In the genomic region with DNA sequence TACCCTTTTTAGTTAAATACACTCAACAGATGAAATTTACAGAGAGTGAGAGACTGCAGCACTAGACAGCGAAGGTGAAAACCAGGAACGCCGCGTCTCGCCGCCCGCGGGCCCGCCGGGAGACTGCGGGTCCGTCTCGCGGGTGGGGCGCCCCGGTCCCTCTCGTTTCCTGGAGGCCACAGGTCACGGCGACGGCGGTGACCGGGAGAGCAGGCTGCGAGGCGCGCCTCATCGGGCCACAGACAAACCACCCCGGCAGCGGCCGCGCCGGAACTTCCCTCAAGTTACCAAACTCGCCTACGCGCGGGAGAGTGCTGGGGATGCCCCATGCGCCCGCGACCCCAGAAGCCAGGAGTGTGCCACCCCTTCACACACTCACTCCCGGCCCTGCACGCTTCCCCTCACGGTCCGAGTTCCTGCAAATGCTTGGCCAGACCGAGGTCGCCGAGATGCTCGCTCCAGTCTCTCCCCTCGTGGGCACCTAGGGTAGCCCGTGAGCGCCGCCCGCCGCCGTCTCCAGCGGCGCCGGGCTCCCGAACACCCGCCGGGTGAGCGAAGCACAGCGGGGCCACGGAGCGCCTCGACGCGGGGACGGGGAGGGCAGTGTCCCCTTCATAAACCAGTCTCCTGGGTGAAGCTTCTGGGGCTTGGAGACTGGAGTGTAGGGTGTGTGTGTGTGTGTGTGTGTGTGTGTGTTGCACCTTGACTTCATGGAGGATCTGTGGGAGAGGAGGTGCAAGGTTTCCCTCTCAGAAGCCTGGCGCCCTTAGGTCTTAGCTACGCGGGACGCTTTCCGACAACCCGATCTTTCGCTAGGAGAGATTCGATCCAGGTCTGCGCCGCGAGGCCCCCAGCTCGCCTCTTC, we compare ENCODE assay signal across 1 cellular context.
TF ChIP-seq lines count a peak whose summit lies in the region.

No MANE protein-coding gene starts in this region.

TF ChIP-seq in K562, 482 proteins besides CTCF, POLR2A, EP300 and RAD21 (continued from another document):
- TF ChIP-seq ZBTB40 (IDR thresholded peaks at IDR 0.05): no peak
- peak; percentile 24; the same call in 1 of the 2 replicates for TF ChIP-seq ZBTB40 (CRISPR knock-in tag; IDR thresholded peaks at IDR 0.05)
- no peak for TF ChIP-seq CHCHD3 (CRISPR knock-in tag; IDR thresholded peaks at IDR 0.05)
- no peak for TF ChIP-seq ETV1 (tag; conservative IDR thresholded peaks at IDR 0.05; ENCODE audit: low read depth)
- TF ChIP-seq FOXM1 (IDR thresholded peaks at IDR 0.05; ENCODE audit: low read depth): no peak
- 0 out of 2 replicates have a peak, but pooled peaks have one; percentile 17 for TF ChIP-seq FOXM1 (CRISPR knock-in tag; IDR thresholded peaks at IDR 0.05; ENCODE audit: low read depth)
- peak; percentile 72 for TF ChIP-seq RBFOX2 (IDR thresholded peaks at IDR 0.05; ENCODE audit: low read depth, low read length)
- TF ChIP-seq CHD1 (IDR thresholded peaks at IDR 0.05; ENCODE audit: low read length): peak; percentile 30
- no peak for TF ChIP-seq ZNF174 (CRISPR knock-in tag; IDR thresholded peaks at IDR 0.05)
- TF ChIP-seq ZNF3 (CRISPR knock-in tag; IDR thresholded peaks at IDR 0.05): no peak
- no peak for TF ChIP-seq SNRNP70 (optimal IDR thresholded peaks at IDR 0.05; ENCODE audit: low read depth, low read length)
- peak; percentile 13 for TF ChIP-seq KDM5B (IDR thresholded peaks at IDR 0.05; ENCODE audit: insufficient replicate concordance, low read depth, low read length)
- TF ChIP-seq SMARCC2 (IDR thresholded peaks at IDR 0.05; ENCODE audit: low read depth): no peak
- peak; percentile 47; the same call in 1 of the 2 replicates for TF ChIP-seq ZNF431 (CRISPR knock-in tag; IDR thresholded peaks at IDR 0.05)
- TF ChIP-seq, protein P1, sequence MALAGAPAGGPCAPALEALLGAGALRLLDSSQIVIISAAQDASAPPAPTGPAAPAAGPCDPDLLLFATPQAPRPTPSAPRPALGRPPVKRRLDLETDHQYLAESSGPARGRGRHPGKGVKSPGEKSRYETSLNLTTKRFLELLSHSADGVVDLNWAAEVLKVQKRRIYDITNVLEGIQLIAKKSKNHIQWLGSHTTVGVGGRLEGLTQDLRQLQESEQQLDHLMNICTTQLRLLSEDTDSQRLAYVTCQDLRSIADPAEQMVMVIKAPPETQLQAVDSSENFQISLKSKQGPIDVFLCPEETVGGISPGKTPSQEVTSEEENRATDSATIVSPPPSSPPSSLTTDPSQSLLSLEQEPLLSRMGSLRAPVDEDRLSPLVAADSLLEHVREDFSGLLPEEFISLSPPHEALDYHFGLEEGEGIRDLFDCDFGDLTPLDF (CRISPR knock-in tag; IDR thresholded peaks at IDR 0.05): no peak
- TF ChIP-seq MAFG (tag; conservative IDR thresholded peaks at IDR 0.05): no peak
- TF ChIP-seq RFX1 (IDR thresholded peaks at IDR 0.05): no peak
- TF ChIP-seq RNF2 (IDR thresholded peaks at IDR 0.05): peak; percentile 3; the same call in 1 of the 2 replicates
- TF ChIP-seq ZNF239 (CRISPR knock-in tag; IDR thresholded peaks at IDR 0.05): no peak
- no peak for TF ChIP-seq HDGF (IDR thresholded peaks at IDR 0.05)
- TF ChIP-seq SAP30 (IDR thresholded peaks at IDR 0.05; ENCODE audit: borderline replicate concordance, insufficient read depth, low read depth, low read length, poor library complexity, severe bottlenecking): peak; percentile 30
- peak in 1 of 2 experiments; percentile 35 for TF ChIP-seq E2F6 (IDR thresholded peaks at IDR 0.05; ENCODE audit: borderline replicate concordance in 1 of 2, extremely low read depth in 1 of 2, insufficient read depth in 1 of 2, insufficient read length in 1 of 2, low read depth in 1 of 2, low read length in 1 of 2, poor library complexity in 1 of 2, severe bottlenecking in 1 of 2)
- no peak for TF ChIP-seq ZNF76 (CRISPR knock-in tag; IDR thresholded peaks at IDR 0.05; ENCODE audit: borderline replicate concordance)
- no peak for TF ChIP-seq ZNF354B (CRISPR knock-in tag; IDR thresholded peaks at IDR 0.05)
